ENCODE assay signal across 11 cellular contexts in the genomic region with DNA sequence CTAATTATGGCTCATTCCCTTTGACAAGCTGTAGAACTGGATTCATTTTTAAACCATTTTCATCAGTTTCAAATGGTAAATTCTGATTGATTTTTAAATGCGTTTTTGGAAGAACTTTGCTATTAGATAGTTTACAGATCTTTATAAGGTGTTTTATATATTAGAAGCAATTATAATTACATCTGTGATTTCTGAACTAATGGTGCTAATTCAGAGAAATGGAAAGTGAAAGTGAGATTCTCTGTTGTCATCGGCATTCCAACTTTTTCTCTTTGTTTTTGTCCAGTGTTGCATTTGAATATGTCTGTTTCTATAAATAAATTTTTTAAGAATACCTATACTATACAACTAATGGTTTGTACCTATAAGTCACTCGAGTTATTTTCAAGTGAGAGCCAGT.
DNase-seq lines count a peak whose midpoint lies in the region; ATAC-seq, FAIRE-seq and TF ChIP-seq lines count a peak whose summit lies in the region.
"Had no signal": no experiment of that assay in that cellular context is flagged by ENCODE, and none has a peak within 500 bp of the region (broad histone marks: within the 10 kb centered on the region; RNA-seq: fewer than 3 reads in every experiment).

No MANE protein-coding gene starts in this region.

- no peak overlapping the region for H3K27ac ChIP-seq in kidney (ENCODE audit: low read depth in 2 of 2, low read length in 2 of 2)

- H3K4me3 ChIP-seq in kidney (ENCODE audit: low read length in 2 of 2): peak overlapping the region; percentile 43 to 65

- no peak overlapping the region for H3K27ac Mint-ChIP-seq in activated CD4-positive, alpha-beta T cell treated with anti-CD3 and anti-CD28 coated beads, Interleukin-2, amount 10 ng/mL, durations not matched to agents 24 days and 14 days
- H3K27ac Mint-ChIP-seq in activated T-helper 17 cell treated with anti-CD3 and anti-CD28 coated beads, Interleukin-2, amount 50 U/mL, for 72 hours: peak overlapping the region; percentile 67
- peak overlapping the region; percentile 97 to 98 for H3K27ac Mint-ChIP-seq in stimulated activated naive CD8-positive, alpha-beta T cell treated with anti-CD3 and anti-CD28 coated beads, Interleukin-15, amount 100 ng/mL, for 72 hours

- DNase-seq in activated CD4-positive, alpha-beta T cell treated with anti-CD3 and anti-CD28 coated beads, Interleukin-2, amount 10 ng/mL, durations not matched to agents 24 days and 14 days: no peak
- no peak for DNase-seq in activated CD4-positive, alpha-beta T cell treated with anti-CD3 and anti-CD28 coated beads for 48 hours
- DNase-seq in kidney (no peak), KG1 (lab: John Stamatoyannopoulos, UW) (no peak), NCI-H1092 treated with DMSO at 0.1 percent for 48 hours (lab: John Stamatoyannopoulos, UW) (no peak)
- no peak for DNase-seq in stimulated activated naive CD8-positive, alpha-beta T cell treated with anti-CD3 and anti-CD28 coated beads, Interleukin-15, amount 100 ng/mL, for 72 hours
- DNase-seq: anterior cingulate cortex, NCI-H1436 had no signal

- peak overlapping the region; percentile 76 for H3K4me3 Mint-ChIP-seq in activated CD4-positive, alpha-beta T cell treated with anti-CD3 and anti-CD28 coated beads, Interleukin-2, amount 10 ng/mL, durations not matched to agents 24 days and 14 days
- peak overlapping the region; percentile 51 for H3K4me3 Mint-ChIP-seq in activated T-helper 17 cell treated with anti-CD3 and anti-CD28 coated beads, Interleukin-2, amount 50 U/mL, for 72 hours
- H3K4me3 Mint-ChIP-seq in stimulated activated naive CD8-positive, alpha-beta T cell treated with anti-CD3 and anti-CD28 coated beads, Interleukin-15, amount 100 ng/mL, for 72 hours: peak overlapping the region; percentile 69 to 84

- intact Hi-C loops in activated CD4-positive, alpha-beta T cell treated with anti-CD3 and anti-CD28 coated beads, Interleukin-2, amount 10 ng/mL, durations not matched to agents 24 days and 14 days (cut with micrococcal nuclease): no loop called here
- intact Hi-C loops in kidney (cut with DNase I): no loop called here

- TF ChIP-seq CTCF in kidney (IDR thresholded peaks at IDR 0.05; ENCODE audit: borderline replicate concordance, extremely low read depth, insufficient read depth): no peak

- H3K9ac ChIP-seq in kidney (ENCODE audit: low read length in 2 of 2): peak overlapping the region in 1 of 2 donors; percentile 19

- H3K9me3 ChIP-seq in kidney (ENCODE audit: control insufficient read depth in 1 of 2, low read length in 2 of 2): no peaks in the 10 kb centered on the region

- peaks cover 26% of the 10 kb centered on the region for H3K36me3 Mint-ChIP-seq in activated CD4-positive, alpha-beta T cell treated with anti-CD3 and anti-CD28 coated beads, Interleukin-2, amount 10 ng/mL, durations not matched to agents 24 days and 14 days (ENCODE audit: low read depth)
- peaks cover 11% of the 10 kb centered on the region for H3K36me3 Mint-ChIP-seq in activated T-helper 17 cell treated with anti-CD3 and anti-CD28 coated beads, Interleukin-2, amount 50 U/mL, for 72 hours (ENCODE audit: low read depth)

- peak; percentile 66 for FAIRE-seq in kidney (lab: Jason Lieb, UNC)
- FAIRE-seq: islet of Langerhans had no signal

- H3K36me3 ChIP-seq in kidney (ENCODE audit: control insufficient read depth in 1 of 2, insufficient read depth in 2 of 2, low read length in 2 of 2): peaks cover 0 to 4% of the 10 kb centered on the region in 2 donors

- H3K27me3 Mint-ChIP-seq in activated CD4-positive, alpha-beta T cell treated with anti-CD3 and anti-CD28 coated beads, Interleukin-2, amount 10 ng/mL, durations not matched to agents 24 days and 14 days: peaks cover 1% of the 10 kb centered on the region
- H3K27me3 Mint-ChIP-seq in activated T-helper 17 cell treated with anti-CD3 and anti-CD28 coated beads, Interleukin-2, amount 50 U/mL, for 72 hours: no peaks in the 10 kb centered on the region
- no peaks in the 10 kb centered on the region for H3K27me3 Mint-ChIP-seq in stimulated activated naive CD8-positive, alpha-beta T cell treated with anti-CD3 and anti-CD28 coated beads, Interleukin-15, amount 100 ng/mL, for 72 hours

- peaks cover 0 to 7% of the 10 kb centered on the region in 2 donors for H3K4me1 ChIP-seq in kidney (ENCODE audit: control insufficient read depth in 1 of 2, insufficient read depth in 1 of 2, low read depth in 1 of 2, low read length in 2 of 2)

- no peak for ATAC-seq in activated T-helper 17 cell treated with anti-CD3 and anti-CD28 coated beads, Interleukin-2, amount 50 U/mL, for 72 hours (replicated peaks)
- no peak for ATAC-seq in stimulated activated naive CD8-positive, alpha-beta T cell treated with anti-CD3 and anti-CD28 coated beads, Interleukin-15, amount 100 ng/mL, for 72 hours
- ATAC-seq in HG02763 (IDR thresholded peaks at IDR 0.05; ENCODE audit: unreplicated experiment): no peak

- H3K4me1 Mint-ChIP-seq in activated CD4-positive, alpha-beta T cell treated with anti-CD3 and anti-CD28 coated beads, Interleukin-2, amount 10 ng/mL, durations not matched to agents 24 days and 14 days: peaks cover 12% of the 10 kb centered on the region
- peaks cover 6% of the 10 kb centered on the region for H3K4me1 Mint-ChIP-seq in activated T-helper 17 cell treated with anti-CD3 and anti-CD28 coated beads, Interleukin-2, amount 50 U/mL, for 72 hours
- H3K4me1 Mint-ChIP-seq in stimulated activated naive CD8-positive, alpha-beta T cell treated with anti-CD3 and anti-CD28 coated beads, Interleukin-15, amount 100 ng/mL, for 72 hours: peaks cover 7% of the 10 kb centered on the region

- H3K9me3 Mint-ChIP-seq in activated CD4-positive, alpha-beta T cell treated with anti-CD3 and anti-CD28 coated beads, Interleukin-2, amount 10 ng/mL, durations not matched to agents 24 days and 14 days: no peaks in the 10 kb centered on the region
- no peaks in the 10 kb centered on the region for H3K9me3 Mint-ChIP-seq in activated T-helper 17 cell treated with anti-CD3 and anti-CD28 coated beads, Interleukin-2, amount 50 U/mL, for 72 hours
- no peaks in the 10 kb centered on the region for H3K9me3 Mint-ChIP-seq in stimulated activated naive CD8-positive, alpha-beta T cell treated with anti-CD3 and anti-CD28 coated beads, Interleukin-15, amount 100 ng/mL, for 72 hours
